ENCODE assay signal across 1 cellular context in genomic region chr20:728022-728944, GRCh38.
A peak's percentile ranks its signal among the peaks of the same experiment; 100 is the strongest.
TF ChIP-seq lines count a peak whose summit lies in the region.

No MANE protein-coding gene starts in this region.

TF ChIP-seq in HepG2, 621 proteins besides CTCF, POLR2A, EP300 and RAD21 (continued from another document and continues in another):
- TF ChIP-seq KIAA2018 (CRISPR knock-in tag; IDR thresholded peaks at IDR 0.05; ENCODE audit: borderline replicate concordance) (no peak), MYC (CRISPR knock-in tag; IDR thresholded peaks at IDR 0.05; ENCODE audit: borderline replicate concordance) (no peak), MBNL3 (CRISPR knock-in tag; conservative IDR thresholded peaks at IDR 0.05) (no peak), BRCA1 (CRISPR knock-in tag; IDR thresholded peaks at IDR 0.05) (no peak), SP140L (CRISPR knock-in tag; IDR thresholded peaks at IDR 0.05; ENCODE audit: borderline replicate concordance) (no peak), NR2C2 (CRISPR knock-in tag; IDR thresholded peaks at IDR 0.05; ENCODE audit: borderline replicate concordance) (0 out of 2 replicates have a peak, but pooled peaks have one; percentile 19), ZNF674 (CRISPR knock-in tag; IDR thresholded peaks at IDR 0.05; ENCODE audit: low read depth) (no peak), SP4 (CRISPR knock-in tag; IDR thresholded peaks at IDR 0.05) (peak; percentile 61; the same call in 1 of the 2 replicates), SOX6 (IDR thresholded peaks at IDR 0.05) (no peak), SOX6 (CRISPR knock-in tag; IDR thresholded peaks at IDR 0.05) (no peak; the same call in 1 of the 2 replicates), SUZ12 (IDR thresholded peaks at IDR 0.05; ENCODE audit: low read depth, low read length) (no peak), ZNF569 (CRISPR knock-in tag; IDR thresholded peaks at IDR 0.05; ENCODE audit: borderline replicate concordance) (no peak), ZFP41 (CRISPR knock-in tag; IDR thresholded peaks at IDR 0.05; ENCODE audit: borderline replicate concordance) (no peak), ZNF883 (CRISPR knock-in tag; IDR thresholded peaks at IDR 0.05; ENCODE audit: not compliant biosample characterization) (peak; percentile 69), ZKSCAN1 (IDR thresholded peaks at IDR 0.05; ENCODE audit: low read length) (no peak), ZNF768 (CRISPR knock-in tag; IDR thresholded peaks at IDR 0.05) (peak; percentile 56; the same call in 1 of the 2 replicates), SMAD3 (CRISPR knock-in tag; IDR thresholded peaks at IDR 0.05) (0 out of 2 replicates have a peak, but pooled peaks have one; percentile 46), KDM4B (CRISPR knock-in tag; IDR thresholded peaks at IDR 0.05) (no peak; the same call in 1 of the 2 replicates), ZNF335 (CRISPR knock-in tag; IDR thresholded peaks at IDR 0.05) (no peak), ZNF232 (CRISPR knock-in tag; IDR thresholded peaks at IDR 0.05; ENCODE audit: borderline replicate concordance) (no peak), ZNF101 (CRISPR knock-in tag; IDR thresholded peaks at IDR 0.05; ENCODE audit: borderline replicate concordance, low read depth) (no peak), RFX1 (IDR thresholded peaks at IDR 0.05) (no peak), ZNF790 (CRISPR knock-in tag; IDR thresholded peaks at IDR 0.05; ENCODE audit: borderline replicate concordance) (no peak), SRY (CRISPR knock-in tag; IDR thresholded peaks at IDR 0.05) (no peak), ZNF17 (CRISPR knock-in tag; IDR thresholded peaks at IDR 0.05) (no peak), HDAC2 (CRISPR knock-in tag; IDR thresholded peaks at IDR 0.05) (peak; percentile 55; the same call in 1 of the 2 replicates), ZFP36L2 (CRISPR knock-in tag; IDR thresholded peaks at IDR 0.05) (no peak), HMGA1 (CRISPR knock-in tag; conservative IDR thresholded peaks at IDR 0.05) (no peak), DR1 (CRISPR knock-in tag; IDR thresholded peaks at IDR 0.05) (no peak), CHCHD3 (CRISPR knock-in tag; IDR thresholded peaks at IDR 0.05) (no peak), ZNF121 (CRISPR knock-in tag; IDR thresholded peaks at IDR 0.05) (peak; percentile 34; the same call in 1 of the 2 replicates), ZNF235 (CRISPR knock-in tag; IDR thresholded peaks at IDR 0.05; ENCODE audit: borderline replicate concordance) (peak; percentile 52; the same call in 1 of the 2 replicates), ZNF33B (CRISPR knock-in tag; IDR thresholded peaks at IDR 0.05) (no peak), BCL6 (CRISPR knock-in tag; IDR thresholded peaks at IDR 0.05) (peak; percentile 44; the same call in 1 of the 2 replicates), ONECUT2 (CRISPR knock-in tag; IDR thresholded peaks at IDR 0.05) (no peak)
- TF ChIP-seq, protein P1, sequence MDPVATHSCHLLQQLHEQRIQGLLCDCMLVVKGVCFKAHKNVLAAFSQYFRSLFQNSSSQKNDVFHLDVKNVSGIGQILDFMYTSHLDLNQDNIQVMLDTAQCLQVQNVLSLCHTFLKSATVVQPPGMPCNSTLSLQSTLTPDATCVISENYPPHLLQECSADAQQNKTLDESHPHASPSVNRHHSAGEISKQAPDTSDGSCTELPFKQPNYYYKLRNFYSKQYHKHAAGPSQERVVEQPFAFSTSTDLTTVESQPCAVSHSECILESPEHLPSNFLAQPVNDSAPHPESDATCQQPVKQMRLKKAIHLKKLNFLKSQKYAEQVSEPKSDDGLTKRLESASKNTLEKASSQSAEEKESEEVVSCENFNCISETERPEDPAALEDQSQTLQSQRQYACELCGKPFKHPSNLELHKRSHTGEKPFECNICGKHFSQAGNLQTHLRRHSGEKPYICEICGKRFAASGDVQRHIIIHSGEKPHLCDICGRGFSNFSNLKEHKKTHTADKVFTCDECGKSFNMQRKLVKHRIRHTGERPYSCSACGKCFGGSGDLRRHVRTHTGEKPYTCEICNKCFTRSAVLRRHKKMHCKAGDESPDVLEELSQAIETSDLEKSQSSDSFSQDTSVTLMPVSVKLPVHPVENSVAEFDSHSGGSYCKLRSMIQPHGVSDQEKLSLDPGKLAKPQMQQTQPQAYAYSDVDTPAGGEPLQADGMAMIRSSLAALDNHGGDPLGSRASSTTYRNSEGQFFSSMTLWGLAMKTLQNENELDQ (CRISPR knock-in tag; IDR thresholded peaks at IDR 0.05; ENCODE audit: borderline replicate concordance): no peak
- TF ChIP-seq, protein P2, sequence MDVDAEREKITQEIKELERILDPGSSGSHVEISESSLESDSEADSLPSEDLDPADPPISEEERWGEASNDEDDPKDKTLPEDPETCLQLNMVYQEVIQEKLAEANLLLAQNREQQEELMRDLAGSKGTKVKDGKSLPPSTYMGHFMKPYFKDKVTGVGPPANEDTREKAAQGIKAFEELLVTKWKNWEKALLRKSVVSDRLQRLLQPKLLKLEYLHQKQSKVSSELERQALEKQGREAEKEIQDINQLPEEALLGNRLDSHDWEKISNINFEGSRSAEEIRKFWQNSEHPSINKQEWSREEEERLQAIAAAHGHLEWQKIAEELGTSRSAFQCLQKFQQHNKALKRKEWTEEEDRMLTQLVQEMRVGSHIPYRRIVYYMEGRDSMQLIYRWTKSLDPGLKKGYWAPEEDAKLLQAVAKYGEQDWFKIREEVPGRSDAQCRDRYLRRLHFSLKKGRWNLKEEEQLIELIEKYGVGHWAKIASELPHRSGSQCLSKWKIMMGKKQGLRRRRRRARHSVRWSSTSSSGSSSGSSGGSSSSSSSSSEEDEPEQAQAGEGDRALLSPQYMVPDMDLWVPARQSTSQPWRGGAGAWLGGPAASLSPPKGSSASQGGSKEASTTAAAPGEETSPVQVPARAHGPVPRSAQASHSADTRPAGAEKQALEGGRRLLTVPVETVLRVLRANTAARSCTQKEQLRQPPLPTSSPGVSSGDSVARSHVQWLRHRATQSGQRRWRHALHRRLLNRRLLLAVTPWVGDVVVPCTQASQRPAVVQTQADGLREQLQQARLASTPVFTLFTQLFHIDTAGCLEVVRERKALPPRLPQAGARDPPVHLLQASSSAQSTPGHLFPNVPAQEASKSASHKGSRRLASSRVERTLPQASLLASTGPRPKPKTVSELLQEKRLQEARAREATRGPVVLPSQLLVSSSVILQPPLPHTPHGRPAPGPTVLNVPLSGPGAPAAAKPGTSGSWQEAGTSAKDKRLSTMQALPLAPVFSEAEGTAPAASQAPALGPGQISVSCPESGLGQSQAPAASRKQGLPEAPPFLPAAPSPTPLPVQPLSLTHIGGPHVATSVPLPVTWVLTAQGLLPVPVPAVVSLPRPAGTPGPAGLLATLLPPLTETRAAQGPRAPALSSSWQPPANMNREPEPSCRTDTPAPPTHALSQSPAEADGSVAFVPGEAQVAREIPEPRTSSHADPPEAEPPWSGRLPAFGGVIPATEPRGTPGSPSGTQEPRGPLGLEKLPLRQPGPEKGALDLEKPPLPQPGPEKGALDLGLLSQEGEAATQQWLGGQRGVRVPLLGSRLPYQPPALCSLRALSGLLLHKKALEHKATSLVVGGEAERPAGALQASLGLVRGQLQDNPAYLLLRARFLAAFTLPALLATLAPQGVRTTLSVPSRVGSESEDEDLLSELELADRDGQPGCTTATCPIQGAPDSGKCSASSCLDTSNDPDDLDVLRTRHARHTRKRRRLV (CRISPR knock-in tag; IDR thresholded peaks at IDR 0.05): no peak
- TF ChIP-seq, protein P3, sequence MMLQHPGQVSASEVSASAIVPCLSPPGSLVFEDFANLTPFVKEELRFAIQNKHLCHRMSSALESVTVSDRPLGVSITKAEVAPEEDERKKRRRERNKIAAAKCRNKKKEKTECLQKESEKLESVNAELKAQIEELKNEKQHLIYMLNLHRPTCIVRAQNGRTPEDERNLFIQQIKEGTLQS (CRISPR knock-in tag; IDR thresholded peaks at IDR 0.05): no peak
- TF ChIP-seq, protein P4, sequence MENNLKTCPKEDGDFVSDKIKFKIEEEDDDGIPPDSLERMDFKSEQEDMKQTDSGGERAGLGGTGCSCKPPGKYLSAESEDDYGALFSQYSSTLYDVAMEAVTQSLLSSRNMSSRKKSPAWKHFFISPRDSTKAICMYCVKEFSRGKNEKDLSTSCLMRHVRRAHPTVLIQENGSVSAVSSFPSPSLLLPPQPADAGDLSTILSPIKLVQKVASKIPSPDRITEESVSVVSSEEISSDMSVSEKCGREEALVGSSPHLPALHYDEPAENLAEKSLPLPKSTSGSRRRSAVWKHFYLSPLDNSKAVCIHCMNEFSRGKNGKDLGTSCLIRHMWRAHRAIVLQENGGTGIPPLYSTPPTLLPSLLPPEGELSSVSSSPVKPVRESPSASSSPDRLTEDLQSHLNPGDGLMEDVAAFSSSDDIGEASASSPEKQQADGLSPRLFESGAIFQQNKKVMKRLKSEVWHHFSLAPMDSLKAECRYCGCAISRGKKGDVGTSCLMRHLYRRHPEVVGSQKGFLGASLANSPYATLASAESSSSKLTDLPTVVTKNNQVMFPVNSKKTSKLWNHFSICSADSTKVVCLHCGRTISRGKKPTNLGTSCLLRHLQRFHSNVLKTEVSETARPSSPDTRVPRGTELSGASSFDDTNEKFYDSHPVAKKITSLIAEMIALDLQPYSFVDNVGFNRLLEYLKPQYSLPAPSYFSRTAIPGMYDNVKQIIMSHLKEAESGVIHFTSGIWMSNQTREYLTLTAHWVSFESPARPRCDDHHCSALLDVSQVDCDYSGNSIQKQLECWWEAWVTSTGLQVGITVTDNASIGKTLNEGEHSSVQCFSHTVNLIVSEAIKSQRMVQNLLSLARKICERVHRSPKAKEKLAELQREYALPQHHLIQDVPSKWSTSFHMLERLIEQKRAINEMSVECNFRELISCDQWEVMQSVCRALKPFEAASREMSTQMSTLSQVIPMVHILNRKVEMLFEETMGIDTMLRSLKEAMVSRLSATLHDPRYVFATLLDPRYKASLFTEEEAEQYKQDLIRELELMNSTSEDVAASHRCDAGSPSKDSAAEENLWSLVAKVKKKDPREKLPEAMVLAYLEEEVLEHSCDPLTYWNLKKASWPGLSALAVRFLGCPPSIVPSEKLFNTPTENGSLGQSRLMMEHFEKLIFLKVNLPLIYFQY (CRISPR knock-in tag; IDR thresholded peaks at IDR 0.05; ENCODE audit: borderline replicate concordance): no peak
